8 cellular contexts compared by ENCODE assay signal in genomic region chr10:68599754-68600040, GRCh38. TPM values are rescaled to one million over a fixed set of nuclear protein-coding genes. Genes with fewer than 3 reads are reported as not detected.
DNase-seq lines count a peak whose midpoint lies in the region; ATAC-seq and TF ChIP-seq lines count a peak whose summit lies in the region.

No MANE protein-coding gene starts in this region.

- peak overlapping the region; percentile 87 for H3K4me3 Mint-ChIP-seq in activated T-helper 2 cell treated with anti-CD3 and anti-CD28 coated beads, Interferon-gamma antibody, Interleukin-2, Interleukin-4, amounts not matched to agents 10 μg/mL and 5 μg/mL and 100 μg/mL, durations not matched to agents 14 hours and 24 hours and 36 hours (ENCODE audit: low read depth)

- H3K9ac ChIP-seq in HCT116 (ENCODE audit: low read length): peak overlapping the region; percentile 72
- H3K9ac ChIP-seq in iPS-15b (ENCODE audit: low read depth, low read length): peak overlapping the region; percentile 17

- no peak for ATAC-seq in HCT116

- H3K9me3 ChIP-seq in HCT116 (ENCODE audit: control insufficient read depth in 1 of 2, insufficient read depth in 1 of 2, low read depth in 1 of 2, low read length in 2 of 2) (no peaks in the 10 kb centered on the region), iPS-15b (ENCODE audit: control insufficient read depth, insufficient read depth, low read length) (no peaks in the 10 kb centered on the region), spleen (no peaks in the 10 kb centered on the region)

- TF ChIP-seq CTCF in HCT116 (IDR thresholded peaks at IDR 0.05 in 2 of 3, conservative IDR thresholded peaks at IDR 0.05 in 1 of 3; ENCODE audit: borderline replicate concordance in 1 of 3, insufficient read depth in 1 of 3, low read depth in 2 of 3, low read length in 2 of 3) (no peak), spleen (IDR thresholded peaks at IDR 0.05 in 8 of 11, conservative IDR thresholded peaks at IDR 0.05 in 3 of 11) (no peak)

- H3K27ac Mint-ChIP-seq in activated T-helper 2 cell treated with anti-CD3 and anti-CD28 coated beads, Interferon-gamma antibody, Interleukin-2, Interleukin-4, amounts not matched to agents 10 μg/mL and 5 μg/mL and 100 μg/mL, durations not matched to agents 14 hours and 24 hours and 36 hours: peak overlapping the region; percentile 88

- H3K4me3 ChIP-seq in HCT116 (replicated peaks in 1 of 2; ENCODE audit: low read depth in 1 of 2, low read length in 2 of 2) (peak overlapping the region; percentile 35 to 58), iPS-15b (ENCODE audit: low read depth, low read length) (peak overlapping the region; percentile 45), spleen (peak overlapping the region in 7 of 8 donors; percentile 44 to 74 (median 54))

- peaks cover 6% of the 10 kb centered on the region for H3K36me3 Mint-ChIP-seq in activated T-helper 2 cell treated with anti-CD3 and anti-CD28 coated beads, Interferon-gamma antibody, Interleukin-2, Interleukin-4, amounts not matched to agents 10 μg/mL and 5 μg/mL and 100 μg/mL, durations not matched to agents 14 hours and 24 hours and 36 hours (ENCODE audit: low read depth)

- WGBS in spleen, 5 donors: 44 to 66% (median 56%) methylated on average over 3 of the region's 3 CpGs

- no peaks in the 10 kb centered on the region for H3K79me2 ChIP-seq in HCT116 (ENCODE audit: insufficient read depth, low read length)

- BruUV-seq in HCT116 (replicated peaks; lab: Mats Ljungman, UMichigan): no TSS peak

- CTCF ChIA-PET in HCT116 (lab: Charles Lee): no interaction called here

- no peaks in the 10 kb centered on the region for H3K9me2 ChIP-seq in HCT116 (ENCODE audit: insufficient read depth)

- H3K9me3 Mint-ChIP-seq in activated T-helper 2 cell treated with anti-CD3 and anti-CD28 coated beads, Interferon-gamma antibody, Interleukin-2, Interleukin-4, amounts not matched to agents 10 μg/mL and 5 μg/mL and 100 μg/mL, durations not matched to agents 14 hours and 24 hours and 36 hours: no peaks in the 10 kb centered on the region

- H4K20me1 ChIP-seq in HCT116 (ENCODE audit: insufficient read depth): no peaks in the 10 kb centered on the region

- peak overlapping the region; percentile 87 for H3K4me2 ChIP-seq in HCT116 (ENCODE audit: low read length)

- no peak for TF ChIP-seq RAD21 in HCT116 (IDR thresholded peaks at IDR 0.05; ENCODE audit: low read depth)

- H3K27ac ChIP-seq in HCT116 (ENCODE audit: low read depth, low read length) (peak overlapping the region; percentile 59), spleen (peak overlapping the region in 5 of 8 donors; percentile 39 to 64 (median 56))

- TF ChIP-seq POLR2A in HCT116 (IDR thresholded peaks at IDR 0.05; ENCODE audit: borderline replicate concordance, extremely low read depth, insufficient read depth, insufficient read length): no peak
- no peak for TF ChIP-seq POLR2A in spleen (IDR thresholded peaks at IDR 0.05)

- H3K27me3 Mint-ChIP-seq in activated T-helper 2 cell treated with anti-CD3 and anti-CD28 coated beads, Interferon-gamma antibody, Interleukin-2, Interleukin-4, amounts not matched to agents 10 μg/mL and 5 μg/mL and 100 μg/mL, durations not matched to agents 14 hours and 24 hours and 36 hours (ENCODE audit: low read depth): no peaks in the 10 kb centered on the region

- H3K4me1 Mint-ChIP-seq in activated T-helper 2 cell treated with anti-CD3 and anti-CD28 coated beads, Interferon-gamma antibody, Interleukin-2, Interleukin-4, amounts not matched to agents 10 μg/mL and 5 μg/mL and 100 μg/mL, durations not matched to agents 14 hours and 24 hours and 36 hours (ENCODE audit: low read depth): peaks cover 26% of the 10 kb centered on the region

- intact Hi-C loops in HCT116 (cut with micrococcal nuclease) (loop anchor here (1.0 kb wide), 1 partner anchor 39 kb away; the partner anchor contains the start of gene TET1), spleen (cut with DNase I; ENCODE audit: low total_unique reads) (no loop called here)
- intact Hi-C loops in activated T-helper 2 cell treated with anti-CD3 and anti-CD28 coated beads, Interferon-gamma antibody, Interleukin-2, Interleukin-4, amounts not matched to agents 10 μg/mL and 5 μg/mL and 100 μg/mL, durations not matched to agents 14 hours and 24 hours and 36 hours (cut with micrococcal nuclease): loop anchor here (1.0 to 5.0 kb wide), 2 partner anchors 39 to 123 kb away; partner anchors contain the start of genes CCAR1 and TET1

- H2AFZ ChIP-seq in HCT116 (ENCODE audit: low read depth, low read length, poor library complexity, severe bottlenecking): peak overlapping the region; percentile 71

- RAD21 ChIA-PET in HCT116 (lab: Charles Lee; ENCODE audit: low non-redundant PET in 1 of 2, low total read pairs in 2 of 2, uncharacterized antibody in 2 of 2, unreplicated experiment in 2 of 2): no interaction called here

- H3K27me3 ChIP-seq in HCT116 (ENCODE audit: insufficient read depth, low read length): no peaks in the 10 kb centered on the region
- H3K27me3 ChIP-seq in iPS-15b (ENCODE audit: control insufficient read depth, insufficient read depth, low read length): no peaks in the 10 kb centered on the region
- H3K27me3 ChIP-seq in spleen (replicated peaks in 1 of 7): no peaks in the 10 kb centered on the region

- DNase-seq in HCT116 (ENCODE audit: low read depth, low spot score) (no peak), spleen (no peak), cortex of kidney (lab: John Stamatoyannopoulos, UW) (no peak), DMS79 (lab: John Stamatoyannopoulos, UW) (no peak)
- DNase-seq in activated T-helper 2 cell treated with anti-CD3 and anti-CD28 coated beads, Interferon-gamma antibody, Interleukin-2, Interleukin-4, amounts not matched to agents 10 μg/mL and 5 μg/mL and 100 μg/mL, durations not matched to agents 14 hours and 24 hours and 36 hours (ENCODE audit: low spot score): no peak
- no peak for DNase-seq in stimulated activated CD8-positive, alpha-beta memory T cell treated with anti-CD3 and anti-CD28 coated beads, Interleukin-4, amount 100 ng/mL, for 48 hours
- no peak for DNase-seq in activated effector memory CD4-positive, alpha-beta T cell treated with Interleukin-2 at 50 U/mL for 16 hours

- POLR2A ChIA-PET in HCT116 (lab: Charles Lee): interaction anchor here (1.0 to 1.4 kb wide), 4 partner anchors 11 to 40 kb away, joined by 3 to 12 read pairs (median 3); partner anchors contain the start of gene TET1

- no peaks in the 10 kb centered on the region for H3K36me3 ChIP-seq in HCT116 (ENCODE audit: control insufficient read depth in 1 of 2, insufficient read depth in 2 of 2, low read length in 2 of 2)
- peaks cover 3% of the 10 kb centered on the region for H3K36me3 ChIP-seq in iPS-15b (ENCODE audit: control insufficient read depth, insufficient read depth, low read length)
- no peaks in the 10 kb centered on the region for H3K36me3 ChIP-seq in spleen

- H3K4me1 ChIP-seq in HCT116 (ENCODE audit: control insufficient read depth in 1 of 2, insufficient read depth in 2 of 2, low read length in 2 of 2) (peaks cover 23 to 37% of the 10 kb centered on the region in 2 experiments), iPS-15b (ENCODE audit: control insufficient read depth, insufficient read depth, low read length) (peaks cover 30% of the 10 kb centered on the region), spleen (peaks cover 0 to 39% (median 28%) of the 10 kb centered on the region in 6 donors)

TF ChIP-seq in HCT116, 20 proteins besides CTCF, POLR2A, EP300 and RAD21 (continues in another document):
- TF ChIP-seq CEBPB (IDR thresholded peaks at IDR 0.05; ENCODE audit: low read depth) (no peak), ZNF274 (IDR thresholded peaks at IDR 0.05; ENCODE audit: low read depth, low read length) (no peak), YY1 (IDR thresholded peaks at IDR 0.05; ENCODE audit: extremely low read depth, insufficient replicate concordance, low read depth, low read length) (no peak), ZFX (IDR thresholded peaks at IDR 0.05) (no peak)
- TF ChIP-seq, protein P1, sequence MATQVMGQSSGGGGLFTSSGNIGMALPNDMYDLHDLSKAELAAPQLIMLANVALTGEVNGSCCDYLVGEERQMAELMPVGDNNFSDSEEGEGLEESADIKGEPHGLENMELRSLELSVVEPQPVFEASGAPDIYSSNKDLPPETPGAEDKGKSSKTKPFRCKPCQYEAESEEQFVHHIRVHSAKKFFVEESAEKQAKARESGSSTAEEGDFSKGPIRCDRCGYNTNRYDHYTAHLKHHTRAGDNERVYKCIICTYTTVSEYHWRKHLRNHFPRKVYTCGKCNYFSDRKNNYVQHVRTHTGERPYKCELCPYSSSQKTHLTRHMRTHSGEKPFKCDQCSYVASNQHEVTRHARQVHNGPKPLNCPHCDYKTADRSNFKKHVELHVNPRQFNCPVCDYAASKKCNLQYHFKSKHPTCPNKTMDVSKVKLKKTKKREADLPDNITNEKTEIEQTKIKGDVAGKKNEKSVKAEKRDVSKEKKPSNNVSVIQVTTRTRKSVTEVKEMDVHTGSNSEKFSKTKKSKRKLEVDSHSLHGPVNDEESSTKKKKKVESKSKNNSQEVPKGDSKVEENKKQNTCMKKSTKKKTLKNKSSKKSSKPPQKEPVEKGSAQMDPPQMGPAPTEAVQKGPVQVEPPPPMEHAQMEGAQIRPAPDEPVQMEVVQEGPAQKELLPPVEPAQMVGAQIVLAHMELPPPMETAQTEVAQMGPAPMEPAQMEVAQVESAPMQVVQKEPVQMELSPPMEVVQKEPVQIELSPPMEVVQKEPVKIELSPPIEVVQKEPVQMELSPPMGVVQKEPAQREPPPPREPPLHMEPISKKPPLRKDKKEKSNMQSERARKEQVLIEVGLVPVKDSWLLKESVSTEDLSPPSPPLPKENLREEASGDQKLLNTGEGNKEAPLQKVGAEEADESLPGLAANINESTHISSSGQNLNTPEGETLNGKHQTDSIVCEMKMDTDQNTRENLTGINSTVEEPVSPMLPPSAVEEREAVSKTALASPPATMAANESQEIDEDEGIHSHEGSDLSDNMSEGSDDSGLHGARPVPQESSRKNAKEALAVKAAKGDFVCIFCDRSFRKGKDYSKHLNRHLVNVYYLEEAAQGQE (IDR thresholded peaks at IDR 0.05; ENCODE audit: low read depth): no peak

RNA-seq across cellular contexts. Expression of gene TET1, which starts 39.6 kb away (rescaled TPM):
- total RNA-seq in HCT116 (2021; ENCODE audit: unreplicated experiment) (2.7 TPM), spleen (1 to 10 TPM; 1.6 to 3.1 (median 2.5) TPM)
- 0.43 and 0.44 TPM in 2 replicates for polyA plus RNA-seq in HCT116 (2012)
- 1.5 and 1.6 TPM in 2 replicates for total RNA-seq in activated T-helper 2 cell treated with anti-CD3 and anti-CD28 coated beads, Interferon-gamma antibody, Interleukin-2, Interleukin-4, amounts not matched to agents 10 μg/mL and 5 μg/mL and 100 μg/mL, durations not matched to agents 14 hours and 24 hours and 36 hours
- polyA plus RNA-seq in spleen: under 1 TPM; 0.04 to 0.16 (median 0.15) TPM
